Comparison of ENCODE assay signal across 8 cellular contexts in genomic region chr3:125585595-125586223, GRCh38. TPM values are rescaled to one million over a fixed set of nuclear protein-coding genes. Genes with fewer than 3 reads are reported as not detected.
DNase-seq lines count a peak whose midpoint lies in the region; ATAC-seq, FAIRE-seq and TF ChIP-seq lines count a peak whose summit lies in the region.

No MANE protein-coding gene starts in this region.

- H3K4me2 ChIP-seq in hepatocyte: no peak overlapping the region

- H3K9me3 ChIP-seq in hepatocyte (ENCODE audit: low read depth) (no peaks in the 10 kb centered on the region), small intestine (ENCODE audit: control insufficient read depth, low read depth) (no peaks in the 10 kb centered on the region)

- 9% methylated on average over 1 of the region's 1 CpG for WGBS in hepatocyte (ENCODE audit: low lambda C conversion rate, missing lambda C conversion rate)
- WGBS in small intestine, 3 donors: 0 to 7% (median 3%) methylated on average over 1 of the region's 1 CpG

- no peak for FAIRE-seq in small intestine (lab: Jason Lieb, UNC)

- H3K79me2 ChIP-seq in hepatocyte: peaks cover 74% of the 10 kb centered on the region

- H3K4me3 ChIP-seq in astrocyte of the spinal cord (ENCODE audit: low read depth, low read length): no peak overlapping the region
- H3K4me3 ChIP-seq in hepatocyte: no peak overlapping the region
- no peak overlapping the region for H3K4me3 ChIP-seq in small intestine (ENCODE audit: low read depth in 1 of 2, low read length in 2 of 2)

- peaks cover 16% of the 10 kb centered on the region for H4K20me1 ChIP-seq in hepatocyte (ENCODE audit: insufficient read depth, poor library complexity, severe bottlenecking)

- DNase-seq in GM03348 (ENCODE audit: low spot score) (peak; percentile 80), RPMI8226 (peak; percentile 43), astrocyte of the spinal cord (ENCODE audit: low read depth, low spot score) (peak; percentile 73), hepatocyte (ENCODE audit: low spot score) (peak; percentile 74), small intestine (peak; percentile 70)

- H3K4me1 ChIP-seq in hepatocyte (ENCODE audit: insufficient read depth) (peaks cover 1% of the 10 kb centered on the region), small intestine (ENCODE audit: control insufficient read depth in 2 of 2, insufficient read depth in 1 of 2, low read depth in 1 of 2, low read length in 1 of 2) (peaks cover 0 to 1% of the 10 kb centered on the region in 2 donors)

- H3K9me2 ChIP-seq in hepatocyte (replicated peaks; ENCODE audit: insufficient read depth): no peaks in the 10 kb centered on the region

- in situ Hi-C loops in astrocyte of the spinal cord (cut with HindIII; ENCODE audit: low sequenced_read_pairs): no loop called here

- no peak overlapping the region for H2AFZ ChIP-seq in hepatocyte

- ATAC-seq in HG03520 (IDR thresholded peaks at IDR 0.05; ENCODE audit: unreplicated experiment) (no peak), GM19467 (IDR thresholded peaks at IDR 0.05; ENCODE audit: unreplicated experiment) (no peak)

- H3K27me3 ChIP-seq in hepatocyte (no peaks in the 10 kb centered on the region), small intestine (ENCODE audit: control insufficient read depth in 2 of 2, insufficient read depth in 2 of 2, low read length in 2 of 2) (no peaks in the 10 kb centered on the region)

- TF ChIP-seq CTCF in LNCAP (IDR thresholded peaks at IDR 0.05) (peak; percentile 90), astrocyte of the spinal cord (IDR thresholded peaks at IDR 0.05; ENCODE audit: low read depth, low read length) (peak; percentile 87), hepatocyte (IDR thresholded peaks at IDR 0.05; ENCODE audit: poor library complexity) (peak; percentile 89)

- H3K27ac ChIP-seq in hepatocyte (no peak overlapping the region), small intestine (ENCODE audit: low read depth in 1 of 2, low read length in 1 of 2) (no peak overlapping the region)

- H3K36me3 ChIP-seq in hepatocyte (replicated peaks; ENCODE audit: insufficient read depth, low read depth): no peaks in the 10 kb centered on the region
- H3K36me3 ChIP-seq in small intestine (ENCODE audit: control insufficient read depth in 2 of 2, insufficient read depth in 2 of 2, low read length in 2 of 2): peaks cover 0 to 2% of the 10 kb centered on the region in 2 donors

RNA-seq across cellular contexts. Expression of gene OSBPL11, which starts 9.6 kb away (rescaled TPM):
- total RNA-seq in hepatocyte: 15.0 and 18.8 TPM in 2 replicates
- polyA plus RNA-seq in hepatocyte: 7.2 and 12.6 TPM in 2 replicates
- polyA plus RNA-seq in small intestine: 1 to 10 TPM; 5.9 to 7.8 (median 7.8) TPM
